In genomic region chr14:104820669-104821228, GRCh38 we compare ENCODE assay signal across 1 cellular context.
TF ChIP-seq lines count a peak whose summit lies in the region.

No MANE protein-coding gene starts in this region.

TF ChIP-seq in endothelial cell of umbilical vein, 7 proteins besides CTCF, POLR2A, EP300 and RAD21:
- TF ChIP-seq EZH2 (IDR thresholded peaks at IDR 0.05; ENCODE audit: borderline replicate concordance, low read depth, low read length, severe bottlenecking) (no peak), GATA2 (IDR thresholded peaks at IDR 0.05; ENCODE audit: insufficient read depth, insufficient read length, low read depth, low read length) (no peak), POLR2AphosphoS5 (IDR thresholded peaks at IDR 0.05; ENCODE audit: insufficient read depth, low read depth, low read length) (no peak)
